Comparison of ENCODE assay signal across 8 cellular contexts in the genomic region with DNA sequence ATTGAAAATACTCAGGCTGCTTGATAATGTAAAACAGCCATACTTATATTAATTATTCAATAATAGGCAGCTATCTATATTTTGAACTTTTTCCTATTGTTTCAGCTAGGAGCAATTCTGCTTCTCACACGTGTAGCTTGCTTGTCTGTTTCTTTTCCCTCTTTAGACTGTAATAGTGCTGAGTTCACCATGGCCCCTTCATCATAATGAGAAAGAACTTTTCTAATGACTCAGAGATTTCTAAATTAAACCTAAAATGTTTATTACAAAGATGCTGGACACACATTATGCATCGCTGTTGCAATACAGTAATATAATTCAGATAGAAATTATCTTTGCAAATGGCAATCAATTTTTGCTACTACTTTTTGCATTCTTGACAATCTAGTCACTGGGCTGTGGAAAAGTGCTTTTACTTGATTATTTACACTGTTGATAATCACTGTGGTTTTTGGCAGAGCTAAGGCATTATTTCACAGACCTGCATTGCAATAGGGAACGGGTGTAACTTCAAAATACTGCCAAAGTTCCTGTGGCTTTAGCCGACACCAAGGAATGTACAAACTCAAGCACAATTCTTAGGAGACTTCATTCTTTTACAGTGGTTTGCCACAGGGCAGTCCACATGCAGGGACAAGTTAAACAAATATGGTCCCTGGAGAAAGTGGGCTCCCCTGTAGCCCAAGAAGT.
DNase-seq lines count a peak whose midpoint lies in the region; ATAC-seq and TF ChIP-seq lines count a peak whose summit lies in the region.

No MANE protein-coding gene starts in this region.

- 19% methylated on average over 4 of the region's 4 CpGs for WGBS in SK-N-SH (ENCODE audit: low lambda C conversion rate)

- peak in 1 of 2 experiments; percentile 93; a peak in 2 of 4 replicates for TF ChIP-seq EP300 in SK-N-SH (IDR thresholded peaks at IDR 0.05; ENCODE audit: borderline replicate concordance in 1 of 2, low read depth in 1 of 2, low read length in 1 of 2)

- no peaks in the 10 kb centered on the region for H3K9me2 ChIP-seq in SK-N-SH

- no peaks in the 10 kb centered on the region for H3K27me3 ChIP-seq in SK-N-SH (ENCODE audit: insufficient read depth)

- POLR2A ChIA-PET in SK-N-SH (lab: Yijun Ruan, JAX) = no interaction called here

- H3K36me3 ChIP-seq in SK-N-SH (replicated peaks in 1 of 2; ENCODE audit: control insufficient read depth in 1 of 2, insufficient read depth in 2 of 2, low read length in 1 of 2) = no peaks in the 10 kb centered on the region

- no peak for ATAC-seq in HG03457 (IDR thresholded peaks at IDR 0.05; ENCODE audit: unreplicated experiment)

- H3F3A ChIP-seq in SK-N-SH (replicated peaks; ENCODE audit: insufficient read depth) = peaks cover 16% of the 10 kb centered on the region

- H3K4me2 ChIP-seq in SK-N-SH = peak overlapping the region; percentile 42

- DNase-seq in EH (ENCODE audit: low read depth) (peak; percentile 99), SK-N-SH (no peak), foreskin melanocyte (peak; percentile 71), renal cortical epithelial cell (ENCODE audit: low read depth) (peak; percentile 100), NCI-H1436 (lab: John Stamatoyannopoulos, UW) (no peak), substantia nigra (lab: John Stamatoyannopoulos, UW) (no peak)
- no peak for DNase-seq in activated CD8-positive, alpha-beta memory T cell treated with anti-CD3 and anti-CD28 coated beads, Interleukin-2, amount 50 U/mL, for 4 hours

- CTCF ChIA-PET in SK-N-SH (lab: Yijun Ruan, JAX) = no interaction called here

- H3K9ac ChIP-seq in SK-N-SH = no peak overlapping the region; the same call in 1 of the 2 replicates

- no peaks in the 10 kb centered on the region for H3K9me3 ChIP-seq in SK-N-SH

- peak overlapping the region; percentile 68 to 79; a peak in 3 of 4 replicates for H3K27ac ChIP-seq in SK-N-SH (ENCODE audit: low read depth in 2 of 2, low read length in 1 of 2)
- H3K27ac ChIP-seq in substantia nigra (ENCODE audit: low read depth, low read length, poor library complexity, severe bottlenecking) = no peak overlapping the region

- TF ChIP-seq CTCF in SK-N-SH (IDR thresholded peaks at IDR 0.05) = no peak

- H3K79me2 ChIP-seq in SK-N-SH (ENCODE audit: insufficient read depth) = no peaks in the 10 kb centered on the region

- no peak for TF ChIP-seq RAD21 in SK-N-SH (IDR thresholded peaks at IDR 0.05; ENCODE audit: low read length)

- H3K4me1 ChIP-seq in SK-N-SH (ENCODE audit: control insufficient read depth in 1 of 2, insufficient read depth in 2 of 2, low read depth in 1 of 2, low read length in 1 of 2) = peaks cover 5 to 12% of the 10 kb centered on the region in 2 experiments; a peak in 3 of 4 replicates

- no peaks in the 10 kb centered on the region for H4K20me1 ChIP-seq in SK-N-SH (ENCODE audit: insufficient read depth)

- no peak overlapping the region for H3K4me3 ChIP-seq in SK-N-SH (ENCODE audit: low read depth in 2 of 2, low read length in 1 of 2)

- H2AFZ ChIP-seq in SK-N-SH (ENCODE audit: low read depth) = no peak overlapping the region

TF ChIP-seq in SK-N-SH, 30 proteins besides CTCF, POLR2A, EP300 and RAD21 (continues in another document):
- TF ChIP-seq SIN3A (IDR thresholded peaks at IDR 0.05; ENCODE audit: borderline replicate concordance, low read depth, low read length) (no peak), TCF12 (IDR thresholded peaks at IDR 0.05) (peak; percentile 94), TEAD4 (IDR thresholded peaks at IDR 0.05; ENCODE audit: borderline replicate concordance, insufficient read depth) (peak; percentile 91), NFIC (IDR thresholded peaks at IDR 0.05; ENCODE audit: borderline replicate concordance) (peak; percentile 99), ELF1 (IDR thresholded peaks at IDR 0.05) (0 out of 2 replicates have a peak, but pooled peaks have one; percentile 28), SMC3 (IDR thresholded peaks at IDR 0.05; ENCODE audit: low read depth, low read length) (0 out of 2 replicates have a peak, but pooled peaks have one; percentile 2), MEF2A (IDR thresholded peaks at IDR 0.05; ENCODE audit: borderline replicate concordance, low read depth) (peak; percentile 47; the same call in 1 of the 2 replicates), MXI1 (IDR thresholded peaks at IDR 0.05; ENCODE audit: low read depth, low read length) (no peak), POLR2AphosphoS5 (IDR thresholded peaks at IDR 0.05; ENCODE audit: low read depth, low read length) (peak; percentile 45; the same call in 1 of the 2 replicates), GABPA (IDR thresholded peaks at IDR 0.05; ENCODE audit: low read depth) (peak; percentile 9; the same call in 1 of the 2 replicates), RCOR1 (IDR thresholded peaks at IDR 0.05; ENCODE audit: low read length) (no peak), MAX (IDR thresholded peaks at IDR 0.05; ENCODE audit: low read depth) (peak; percentile 18; the same call in 1 of the 2 replicates), RFX5 (IDR thresholded peaks at IDR 0.05; ENCODE audit: low read length) (no peak), FOXM1 (IDR thresholded peaks at IDR 0.05; ENCODE audit: low read depth) (peak; percentile 62; the same call in 1 of the 2 replicates), RXRA (IDR thresholded peaks at IDR 0.05; ENCODE audit: borderline replicate concordance, low read depth) (peak; percentile 73), JUND (IDR thresholded peaks at IDR 0.05) (peak; percentile 80), EZH2phosphoT487 (IDR thresholded peaks at IDR 0.05; ENCODE audit: borderline replicate concordance, low read depth) (no peak), FOXJ3 (CRISPR knock-in tag; IDR thresholded peaks at IDR 0.05) (no peak)
- TF ChIP-seq, protein P1, sequence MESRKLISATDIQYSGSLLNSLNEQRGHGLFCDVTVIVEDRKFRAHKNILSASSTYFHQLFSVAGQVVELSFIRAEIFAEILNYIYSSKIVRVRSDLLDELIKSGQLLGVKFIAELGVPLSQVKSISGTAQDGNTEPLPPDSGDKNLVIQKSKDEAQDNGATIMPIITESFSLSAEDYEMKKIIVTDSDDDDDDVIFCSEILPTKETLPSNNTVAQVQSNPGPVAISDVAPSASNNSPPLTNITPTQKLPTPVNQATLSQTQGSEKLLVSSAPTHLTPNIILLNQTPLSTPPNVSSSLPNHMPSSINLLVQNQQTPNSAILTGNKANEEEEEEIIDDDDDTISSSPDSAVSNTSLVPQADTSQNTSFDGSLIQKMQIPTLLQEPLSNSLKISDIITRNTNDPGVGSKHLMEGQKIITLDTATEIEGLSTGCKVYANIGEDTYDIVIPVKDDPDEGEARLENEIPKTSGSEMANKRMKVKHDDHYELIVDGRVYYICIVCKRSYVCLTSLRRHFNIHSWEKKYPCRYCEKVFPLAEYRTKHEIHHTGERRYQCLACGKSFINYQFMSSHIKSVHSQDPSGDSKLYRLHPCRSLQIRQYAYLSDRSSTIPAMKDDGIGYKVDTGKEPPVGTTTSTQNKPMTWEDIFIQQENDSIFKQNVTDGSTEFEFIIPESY (IDR thresholded peaks at IDR 0.05; ENCODE audit: borderline replicate concordance, low read depth) = peak; percentile 85
- TF ChIP-seq, protein P2, sequence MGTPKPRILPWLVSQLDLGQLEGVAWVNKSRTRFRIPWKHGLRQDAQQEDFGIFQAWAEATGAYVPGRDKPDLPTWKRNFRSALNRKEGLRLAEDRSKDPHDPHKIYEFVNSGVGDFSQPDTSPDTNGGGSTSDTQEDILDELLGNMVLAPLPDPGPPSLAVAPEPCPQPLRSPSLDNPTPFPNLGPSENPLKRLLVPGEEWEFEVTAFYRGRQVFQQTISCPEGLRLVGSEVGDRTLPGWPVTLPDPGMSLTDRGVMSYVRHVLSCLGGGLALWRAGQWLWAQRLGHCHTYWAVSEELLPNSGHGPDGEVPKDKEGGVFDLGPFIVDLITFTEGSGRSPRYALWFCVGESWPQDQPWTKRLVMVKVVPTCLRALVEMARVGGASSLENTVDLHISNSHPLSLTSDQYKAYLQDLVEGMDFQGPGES (IDR thresholded peaks at IDR 0.05; ENCODE audit: low read depth, low read length) = no peak
- TF ChIP-seq, protein P3, sequence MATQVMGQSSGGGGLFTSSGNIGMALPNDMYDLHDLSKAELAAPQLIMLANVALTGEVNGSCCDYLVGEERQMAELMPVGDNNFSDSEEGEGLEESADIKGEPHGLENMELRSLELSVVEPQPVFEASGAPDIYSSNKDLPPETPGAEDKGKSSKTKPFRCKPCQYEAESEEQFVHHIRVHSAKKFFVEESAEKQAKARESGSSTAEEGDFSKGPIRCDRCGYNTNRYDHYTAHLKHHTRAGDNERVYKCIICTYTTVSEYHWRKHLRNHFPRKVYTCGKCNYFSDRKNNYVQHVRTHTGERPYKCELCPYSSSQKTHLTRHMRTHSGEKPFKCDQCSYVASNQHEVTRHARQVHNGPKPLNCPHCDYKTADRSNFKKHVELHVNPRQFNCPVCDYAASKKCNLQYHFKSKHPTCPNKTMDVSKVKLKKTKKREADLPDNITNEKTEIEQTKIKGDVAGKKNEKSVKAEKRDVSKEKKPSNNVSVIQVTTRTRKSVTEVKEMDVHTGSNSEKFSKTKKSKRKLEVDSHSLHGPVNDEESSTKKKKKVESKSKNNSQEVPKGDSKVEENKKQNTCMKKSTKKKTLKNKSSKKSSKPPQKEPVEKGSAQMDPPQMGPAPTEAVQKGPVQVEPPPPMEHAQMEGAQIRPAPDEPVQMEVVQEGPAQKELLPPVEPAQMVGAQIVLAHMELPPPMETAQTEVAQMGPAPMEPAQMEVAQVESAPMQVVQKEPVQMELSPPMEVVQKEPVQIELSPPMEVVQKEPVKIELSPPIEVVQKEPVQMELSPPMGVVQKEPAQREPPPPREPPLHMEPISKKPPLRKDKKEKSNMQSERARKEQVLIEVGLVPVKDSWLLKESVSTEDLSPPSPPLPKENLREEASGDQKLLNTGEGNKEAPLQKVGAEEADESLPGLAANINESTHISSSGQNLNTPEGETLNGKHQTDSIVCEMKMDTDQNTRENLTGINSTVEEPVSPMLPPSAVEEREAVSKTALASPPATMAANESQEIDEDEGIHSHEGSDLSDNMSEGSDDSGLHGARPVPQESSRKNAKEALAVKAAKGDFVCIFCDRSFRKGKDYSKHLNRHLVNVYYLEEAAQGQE (IDR thresholded peaks at IDR 0.05; ENCODE audit: low read depth, low read length) = no peak
- TF ChIP-seq, protein P4, sequence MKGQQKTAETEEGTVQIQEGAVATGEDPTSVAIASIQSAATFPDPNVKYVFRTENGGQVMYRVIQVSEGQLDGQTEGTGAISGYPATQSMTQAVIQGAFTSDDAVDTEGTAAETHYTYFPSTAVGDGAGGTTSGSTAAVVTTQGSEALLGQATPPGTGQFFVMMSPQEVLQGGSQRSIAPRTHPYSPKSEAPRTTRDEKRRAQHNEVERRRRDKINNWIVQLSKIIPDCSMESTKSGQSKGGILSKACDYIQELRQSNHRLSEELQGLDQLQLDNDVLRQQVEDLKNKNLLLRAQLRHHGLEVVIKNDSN (IDR thresholded peaks at IDR 0.05; ENCODE audit: borderline replicate concordance, low read depth) = 0 out of 2 replicates have a peak, but pooled peaks have one; percentile 15

Comparison
In these comparisons a context has a peak if more than half of its experiments do, and no peak if none do; other contexts are left out.
1. DNase-seq: peak in EH (single experiment), foreskin melanocyte (single experiment) and renal cortical epithelial cell (single experiment); none in SK-N-SH (single experiment), NCI-H1436 (single experiment), substantia nigra (0 of 49) and activated CD8-positive, alpha-beta memory T cell treated with anti-CD3 and anti-CD28 coated beads, Interleukin-2, amount 50 U/mL, for 4 hours (single experiment).